In genomic region chr4:101348367-101348827, GRCh38 we compare ENCODE assay signal across 8 cellular contexts. TPM values are rescaled to one million over a fixed set of nuclear protein-coding genes. Genes with fewer than 3 reads are reported as not detected.
DNase-seq lines count a peak whose midpoint lies in the region; ATAC-seq and TF ChIP-seq lines count a peak whose summit lies in the region.

No MANE protein-coding gene starts in this region.

- no peaks in the 10 kb centered on the region for H3K27me3 ChIP-seq in layer of hippocampus (ENCODE audit: control insufficient read depth, insufficient read depth, low read length)
- no peaks in the 10 kb centered on the region for H3K27me3 ChIP-seq in testis

- no peaks in the 10 kb centered on the region for H3K36me3 Mint-ChIP-seq in brain

- no peak for ATAC-seq in HG02840 (IDR thresholded peaks at IDR 0.05; ENCODE audit: low FRiP score, unreplicated experiment)

- intact Hi-C loops in testis (cut with DNase I; ENCODE audit: low total_unique reads): no loop called here

- DNase-seq in LNCaP clone FGC (ENCODE audit: low read depth): no peak
- DNase-seq in testis: peak; percentile 37
- no peak for DNase-seq in NCI-H1048 (lab: John Stamatoyannopoulos, UW)
- DNase-seq in midbrain (lab: John Stamatoyannopoulos, UW): no peak

- peak overlapping the region; percentile 99 for H3K27ac ChIP-seq in layer of hippocampus (ENCODE audit: low read depth, low read length)
- H3K27ac ChIP-seq in testis: peak overlapping the region; percentile 86 to 95

- TF ChIP-seq POLR2A in testis (IDR thresholded peaks at IDR 0.05): no peak

- peak overlapping the region; percentile 89 for H3K9ac ChIP-seq in ES-I3 (ENCODE audit: low read depth, low read length)

- H3K9me3 Mint-ChIP-seq in brain: peaks cover 0 to 6% (median 4%) of the 10 kb centered on the region in 5 experiments

- peak overlapping the region; percentile 94 to 99 (median 98) for H3K27ac Mint-ChIP-seq in brain

- H3K27me3 Mint-ChIP-seq in brain: peaks cover 24% of the 10 kb centered on the region

- H3K36me3 ChIP-seq in ES-I3 (ENCODE audit: insufficient read depth, low read length) (no peaks in the 10 kb centered on the region), testis (ENCODE audit: low read depth, missing control alignments) (no peaks in the 10 kb centered on the region)

- peak overlapping the region; percentile 88 to 97 (median 95) for H3K4me3 Mint-ChIP-seq in brain

- H3K9me3 ChIP-seq in ES-I3 (ENCODE audit: control insufficient read depth, insufficient read depth, low read length): no peaks in the 10 kb centered on the region
- H3K9me3 ChIP-seq in testis: no peaks in the 10 kb centered on the region

- TF ChIP-seq CTCF in LNCaP clone FGC (IDR thresholded peaks at IDR 0.05; ENCODE audit: control insufficient read depth, extremely low read depth, insufficient read depth): no peak
- TF ChIP-seq CTCF in brain (conservative IDR thresholded peaks at IDR 0.05): no peak
- no peak for TF ChIP-seq CTCF in testis (IDR thresholded peaks at IDR 0.05)

- H3K4me1 ChIP-seq in ES-I3 (ENCODE audit: insufficient read depth, low read length) (0 out of 2 replicates have a peak, but pooled peaks cover 4% of the 10 kb centered on the region), testis (peaks cover 25% of the 10 kb centered on the region)

- peak overlapping the region; percentile 95 for H3K4me3 ChIP-seq in LNCaP clone FGC (ENCODE audit: low read depth, low read length)
- peak overlapping the region; percentile 86 to 93 for H3K4me3 ChIP-seq in testis

- 11 to 12% methylated on average over 24 of the region's 24 CpGs for WGBS in testis, 2 donors

- peaks cover 45% of the 10 kb centered on the region for H3K4me1 Mint-ChIP-seq in brain

RNA-seq across cellular contexts. Expression of gene PPP3CA, which starts 1.1 kb away (rescaled TPM):
- polyA plus RNA-seq in brain (ENCODE audit: insufficient read depth, low read depth, low replicate concordance) (28.7 TPM), testis (ENCODE audit: insufficient read depth, low read depth, low replicate concordance) (19.1 TPM)
- 10 to 100 TPM; 39.1 to 44.5 TPM for total RNA-seq in testis
